ENCODE assay signal across 8 cellular contexts in the genomic region with DNA sequence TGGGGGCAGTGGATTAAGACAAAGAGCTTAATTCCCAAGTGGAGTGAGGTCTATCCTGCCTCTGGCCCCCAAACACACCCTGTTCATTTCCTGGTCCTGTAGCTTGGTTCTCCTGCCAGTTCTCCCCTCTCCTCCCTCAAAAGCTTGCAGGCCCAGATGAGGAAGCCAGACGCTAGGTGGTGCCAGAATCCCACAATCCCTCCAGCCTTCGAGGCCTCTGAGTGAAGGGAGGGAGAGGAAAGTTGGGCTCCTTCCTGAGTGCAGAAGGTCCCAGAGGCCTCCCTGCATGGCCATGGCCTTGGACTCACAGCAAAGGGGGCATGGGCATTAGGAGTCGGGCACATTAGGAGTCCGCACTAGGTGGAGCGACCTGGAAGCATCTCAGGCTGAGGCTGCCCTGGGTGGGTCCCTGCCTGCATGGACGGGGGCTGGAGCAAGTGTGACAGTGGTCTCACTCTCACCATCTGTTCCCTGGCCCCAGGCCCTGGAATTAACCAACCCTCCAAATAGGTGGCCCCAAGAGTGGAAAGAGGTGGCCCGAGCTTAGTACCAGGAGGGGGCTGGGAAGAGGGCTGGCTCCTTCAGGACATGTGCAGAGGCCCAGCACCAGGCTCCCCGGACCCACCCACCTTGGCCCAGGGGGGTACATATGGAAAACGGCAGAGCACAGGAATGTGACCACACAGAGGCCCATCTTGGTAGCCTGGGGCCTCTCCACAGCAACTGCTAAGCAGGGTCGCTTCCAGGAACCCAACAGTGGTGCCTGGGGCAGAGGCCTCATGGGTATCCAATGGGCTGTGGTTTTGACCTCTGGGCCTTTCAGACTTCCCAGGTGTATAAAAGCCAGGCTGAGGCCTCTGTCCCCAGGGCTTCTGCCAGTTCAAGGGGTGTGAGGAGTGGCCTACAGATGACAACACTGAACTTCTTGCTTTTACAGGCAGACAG. TPM values are rescaled to one million over a fixed set of nuclear protein-coding genes. Genes with fewer than 3 reads are reported as not detected.
DNase-seq lines count a peak whose midpoint lies in the region; ATAC-seq, FAIRE-seq and TF ChIP-seq lines count a peak whose summit lies in the region.

No MANE protein-coding gene starts in this region.

- H3K4me3 Mint-ChIP-seq in astrocyte (ENCODE audit: unreplicated experiment): no peak overlapping the region

- H3K27ac Mint-ChIP-seq in astrocyte (ENCODE audit: unreplicated experiment): peak overlapping the region; percentile 19

- no peaks in the 10 kb centered on the region for H3K79me2 ChIP-seq in astrocyte (ENCODE audit: insufficient read depth, low read length)

- ATAC-seq in upper lobe of right lung (peak; percentile 42), GM18520 (IDR thresholded peaks at IDR 0.05; ENCODE audit: unreplicated experiment) (no peak), HG02610 (IDR thresholded peaks at IDR 0.05; ENCODE audit: unreplicated experiment) (no peak)

- H3K4me1 ChIP-seq in BE2C: peaks cover 34% of the 10 kb centered on the region
- H3K4me1 ChIP-seq in astrocyte (ENCODE audit: insufficient read depth, low read length): peaks cover 30% of the 10 kb centered on the region
- H3K4me1 ChIP-seq in upper lobe of right lung: peaks cover 61% of the 10 kb centered on the region

- no peaks in the 10 kb centered on the region for H3K36me3 Mint-ChIP-seq in astrocyte (ENCODE audit: low read depth, unreplicated experiment)

- H3K4me3 ChIP-seq in BE2C (ENCODE audit: low read depth, low read length) (no peak overlapping the region), astrocyte (ENCODE audit: insufficient read depth, low read depth, low read length) (no peak overlapping the region), upper lobe of right lung (no peak overlapping the region)

- H3K27me3 ChIP-seq in BE2C (no peaks in the 10 kb centered on the region), astrocyte (ENCODE audit: insufficient read depth, low read length) (no peaks in the 10 kb centered on the region), upper lobe of right lung (no peaks in the 10 kb centered on the region)

- no peaks in the 10 kb centered on the region for H4K20me1 ChIP-seq in astrocyte (ENCODE audit: insufficient read depth, low read length)

- H2AFZ ChIP-seq in astrocyte (ENCODE audit: low read depth, low read length): peak overlapping the region; percentile 1

- TF ChIP-seq CTCF in BE2C (IDR thresholded peaks at IDR 0.05; ENCODE audit: low read depth, low read length) (peak; percentile 97), astrocyte (IDR thresholded peaks at IDR 0.05; ENCODE audit: insufficient read depth, low read depth, low read length) (peak; percentile 66), upper lobe of right lung (IDR thresholded peaks at IDR 0.05) (peak; percentile 50)

- no peaks in the 10 kb centered on the region for H3K9me3 Mint-ChIP-seq in astrocyte (ENCODE audit: unreplicated experiment)

- FAIRE-seq in GM19239 (lab: Jason Lieb, UNC) (peak; percentile 67), astrocyte (lab: Jason Lieb, UNC) (no peak)

- H3K9ac ChIP-seq in astrocyte (ENCODE audit: low read length): no peak overlapping the region

- DNase-seq in BE2C: peak; percentile 85
- no peak for DNase-seq in GM19239 (ENCODE audit: insufficient read length, low spot score)
- peak; percentile 95 for DNase-seq in NCI-H510A treated with DMSO at 0.1 percent for 48 hours (lab: John Stamatoyannopoulos, UW)
- DNase-seq in astrocyte (ENCODE audit: low read depth): peak; percentile 32
- peak; percentile 95 for DNase-seq in islet precursor cell
- no peak for DNase-seq in upper lobe of right lung

- H3K27me3 Mint-ChIP-seq in astrocyte (ENCODE audit: low read depth, unreplicated experiment): peaks cover 11% of the 10 kb centered on the region

- intact Hi-C loops in upper lobe of right lung (cut with DNase I): loop anchor here (10.0 kb wide), 1 partner anchor 235 kb away; no protein-coding TSS in a partner anchor

- H3K4me2 ChIP-seq in astrocyte (ENCODE audit: low read length): no peak overlapping the region

- H3K4me1 Mint-ChIP-seq in astrocyte (ENCODE audit: low read depth, unreplicated experiment): peaks cover 30% of the 10 kb centered on the region

- no peaks in the 10 kb centered on the region for H3K36me3 ChIP-seq in BE2C
- H3K36me3 ChIP-seq in astrocyte (ENCODE audit: insufficient read depth, low read length): no peaks in the 10 kb centered on the region
- no peaks in the 10 kb centered on the region for H3K36me3 ChIP-seq in upper lobe of right lung

- H3K9me3 ChIP-seq in BE2C: no peaks in the 10 kb centered on the region
- no peaks in the 10 kb centered on the region for H3K9me3 ChIP-seq in astrocyte (ENCODE audit: insufficient read depth, low read depth, low read length)
- no peaks in the 10 kb centered on the region for H3K9me3 ChIP-seq in upper lobe of right lung

- H3K27ac ChIP-seq in astrocyte (ENCODE audit: low read depth, low read length) (no peak overlapping the region), upper lobe of right lung (no peak overlapping the region)

RNA-seq across cellular contexts. Expression of gene FXYD2, which starts 5.2 kb away (rescaled TPM):
- 0.77 TPM for polyA plus RNA-seq in BE2C (2012; ENCODE audit: insufficient read depth, insufficient read length, low read depth)
- not detected in 2 replicates for total RNA-seq in astrocyte
- total RNA-seq in upper lobe of right lung: 3.6 TPM

RNA-seq across cellular contexts. Expression of gene DSCAML1, which starts 22.4 kb away (rescaled TPM):
- polyA plus RNA-seq in BE2C (2012; ENCODE audit: insufficient read depth, insufficient read length, low read depth): 11.8 TPM
- total RNA-seq in astrocyte (0.16 TPM in 1 of 2 replicates, not detected in the other), upper lobe of right lung (1.3 TPM)

RNA-seq across cellular contexts. Expression of gene FXYD6, which starts 57.1 kb away (rescaled TPM):
- polyA plus RNA-seq in BE2C (2012; ENCODE audit: insufficient read depth, insufficient read length, low read depth): 242 TPM
- total RNA-seq in astrocyte (8.1 and 10.5 TPM in 2 replicates), upper lobe of right lung (59.0 TPM)

Comparison
In these comparisons a context has a peak if more than half of its experiments do, and no peak if none do; other contexts are left out.
1. DNase-seq: peak in BE2C (single experiment), NCI-H510A treated with DMSO at 0.1 percent for 48 hours (single experiment), astrocyte (single experiment) and islet precursor cell (single experiment); none in GM19239 (single experiment) and upper lobe of right lung (single experiment).
2. Peak in every context shown above with its lines, with median percentiles within 50 percentile points of each other: CTCF ChIP-seq.